ENCODE assay signal across 2 cellular contexts in genomic region chr10:88538038-88538437, GRCh38.
A peak's percentile ranks its signal among the peaks of the same experiment; 100 is the strongest.
TF ChIP-seq lines count a peak whose summit lies in the region.

No MANE protein-coding gene starts in this region.

TF ChIP-seq in liver, 16 proteins besides CTCF, POLR2A, EP300 and RAD21:
- TF ChIP-seq NR2F2 (IDR thresholded peaks at IDR 0.05) (peak; percentile 78), ZBTB33 (IDR thresholded peaks at IDR 0.05) (no peak), HNF4A (conservative IDR thresholded peaks at IDR 0.05) (no peak), TAF1 (conservative IDR thresholded peaks at IDR 0.05) (no peak), GABPA (IDR thresholded peaks at IDR 0.05 in 1 of 2, conservative IDR thresholded peaks at IDR 0.05 in 1 of 2) (no peak)

TF ChIP-seq in HepG2, 621 proteins besides CTCF, POLR2A, EP300 and RAD21:
- TF ChIP-seq ZNF737 (CRISPR knock-in tag; IDR thresholded peaks at IDR 0.05; ENCODE audit: borderline replicate concordance) (no peak), SMAD1 (CRISPR knock-in tag; IDR thresholded peaks at IDR 0.05; ENCODE audit: borderline replicate concordance, low read depth) (no peak), ZNF639 (CRISPR knock-in tag; conservative IDR thresholded peaks at IDR 0.05) (no peak), TOE1 (CRISPR knock-in tag; IDR thresholded peaks at IDR 0.05) (no peak), ZNF12 (CRISPR knock-in tag; IDR thresholded peaks at IDR 0.05) (no peak), RORA (CRISPR knock-in tag; IDR thresholded peaks at IDR 0.05) (no peak), ZNF775 (CRISPR knock-in tag; IDR thresholded peaks at IDR 0.05; ENCODE audit: borderline replicate concordance) (no peak), ZNF709 (CRISPR knock-in tag; IDR thresholded peaks at IDR 0.05) (no peak), ZNF781 (CRISPR knock-in tag; IDR thresholded peaks at IDR 0.05; ENCODE audit: borderline replicate concordance, not compliant biosample characterization) (no peak), MAF1 (CRISPR knock-in tag; IDR thresholded peaks at IDR 0.05; ENCODE audit: borderline replicate concordance) (no peak), ADNP (CRISPR knock-in tag; IDR thresholded peaks at IDR 0.05) (no peak)
